13 cellular contexts compared by ENCODE assay signal in the genomic region with DNA sequence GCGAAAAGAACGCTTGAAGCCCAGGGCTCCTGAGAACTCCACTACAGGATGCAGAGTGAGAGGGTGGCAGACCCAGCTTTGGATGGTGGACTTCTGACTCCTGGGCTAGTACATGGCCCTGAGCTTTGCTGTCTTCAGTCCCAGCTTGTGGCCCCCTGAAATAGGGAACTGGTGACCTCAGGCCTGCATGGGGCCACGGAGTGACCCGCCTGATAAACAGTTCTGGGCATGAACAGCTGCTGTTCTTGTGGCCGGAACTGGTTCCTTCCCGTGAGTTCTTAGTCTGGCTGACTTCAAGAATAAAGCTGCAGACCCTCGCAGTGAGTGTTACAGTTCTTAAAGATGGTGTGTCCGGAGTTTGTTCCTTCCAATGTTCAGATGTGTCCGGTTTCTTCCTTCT.
DNase-seq lines count a peak whose midpoint lies in the region; ATAC-seq and TF ChIP-seq lines count a peak whose summit lies in the region.
"Had no signal": no experiment of that assay in that cellular context is flagged by ENCODE, and none has a peak within 500 bp of the region (broad histone marks: within the 10 kb centered on the region; RNA-seq: fewer than 3 reads in every experiment).

No MANE protein-coding gene starts in this region.

- H3K4me1 ChIP-seq in BLaER1 treated with 17β-estradiol and CSF1 and Interleukin-3, amounts not matched to agents 10 nM and 100 nM = peaks cover 22 to 82% (median 48%) of the 10 kb centered on the region in 10 experiments
- H3K4me1 ChIP-seq in CD4-positive, alpha-beta memory T cell (ENCODE audit: insufficient read depth, low read length) = no peaks in the 10 kb centered on the region

- H3K9me3 Mint-ChIP-seq in CD4-positive, alpha-beta memory T cell = peaks cover 2 to 20% (median 12%) of the 10 kb centered on the region in 8 donors
- peaks cover 5 to 14% (median 8%) of the 10 kb centered on the region in 9 donors for H3K9me3 Mint-ChIP-seq in naive thymus-derived CD8-positive, alpha-beta T cell

- H3K4me2 ChIP-seq in BLaER1 treated with 17β-estradiol and CSF1 and Interleukin-3, amounts not matched to agents 10 nM and 100 nM = peak overlapping the region; percentile 20 to 65 (median 50); a peak in 21 of 22 replicates
- H3K4me2 ChIP-seq: SK-N-SH had no signal

- H3K27me3 ChIP-seq in BLaER1 treated with 17β-estradiol and CSF1 and Interleukin-3, amounts not matched to agents 10 nM and 100 nM = no peaks in the 10 kb centered on the region
- no peaks in the 10 kb centered on the region for H3K27me3 ChIP-seq in CD4-positive, alpha-beta memory T cell (ENCODE audit: insufficient read depth, low read length)

- DNase-seq in CD4-positive, alpha-beta memory T cell = no peak
- DNase-seq in coronary artery (ENCODE audit: low spot score) = peak; percentile 67
- no peak for DNase-seq in naive thymus-derived CD8-positive, alpha-beta T cell
- no peak for DNase-seq in stimulated activated naive CD4-positive, alpha-beta T cell treated with Interleukin-2 at 50 U/mL for 16 hours (lab: John Stamatoyannopoulos, UW)
- DNase-seq in HuH-7.5 (ENCODE audit: low spot score) = no peak
- DNase-seq: GF-D8; NCI-H1092; NCI-H2171 treated with DMSO at 0.1 percent for 48 hours; psoas muscle; SK-N-SH; stimulated activated CD4-positive, alpha-beta T cell treated with anti-CD3 and anti-CD28 coated beads, Interleukin-1b, Interleukin-23, amount 100 ng/mL, for 48 hours had no signal

- POLR2A ChIA-PET in CD4-positive, alpha-beta memory T cell (lab: Charles Lee; ENCODE audit: partially characterized antibody) = no interaction called here
- POLR2A ChIA-PET in naive thymus-derived CD8-positive, alpha-beta T cell (lab: Charles Lee) = no interaction called here

- TF ChIP-seq CTCF in coronary artery (IDR thresholded peaks at IDR 0.05) = no peak

- H4K20me1 ChIP-seq in BLaER1 treated with 17β-estradiol and CSF1 and Interleukin-3, amounts not matched to agents 10 nM and 100 nM = no peaks in the 10 kb centered on the region

- H3K36me3 ChIP-seq in BLaER1 treated with 17β-estradiol and CSF1 and Interleukin-3, amounts not matched to agents 10 nM and 100 nM = no peaks in the 10 kb centered on the region
- no peaks in the 10 kb centered on the region for H3K36me3 ChIP-seq in CD4-positive, alpha-beta memory T cell (ENCODE audit: insufficient read depth, low read length)

- intact Hi-C loops in CD4-positive, alpha-beta memory T cell (cut with micrococcal nuclease) = no loop called here

- peak overlapping the region in 10 of 11 experiments; percentile 14 to 60 (median 44); a peak in 16 of 22 replicates for H3K27ac ChIP-seq in BLaER1 treated with 17β-estradiol and CSF1 and Interleukin-3, amounts not matched to agents 10 nM and 100 nM
- no peak overlapping the region for H3K27ac ChIP-seq in CD4-positive, alpha-beta memory T cell (ENCODE audit: low read depth, low read length)
- H3K27ac ChIP-seq in coronary artery = peak overlapping the region in 1 of 2 donors; percentile 67
- H3K27ac ChIP-seq: psoas muscle had no signal

- H3K4me3 ChIP-seq in BLaER1 treated with 17β-estradiol and CSF1 and Interleukin-3, amounts not matched to agents 10 nM and 100 nM = peak overlapping the region in 1 of 10 experiments; percentile 17; a peak in 1 of 20 replicates
- H3K4me3 ChIP-seq in CD4-positive, alpha-beta memory T cell (ENCODE audit: low read length in 2 of 2) = no peak overlapping the region
- peak overlapping the region; percentile 15 for H3K4me3 ChIP-seq in coronary artery
- H3K4me3 ChIP-seq: psoas muscle had no signal

- H3K27ac Mint-ChIP-seq in CD4-positive, alpha-beta memory T cell = no peak overlapping the region
- H3K27ac Mint-ChIP-seq in naive thymus-derived CD8-positive, alpha-beta T cell = peak overlapping the region in 1 of 10 donors; percentile 22

- peaks cover 0 to 10% (median 4%) of the 10 kb centered on the region in 4 donors for H3K4me1 Mint-ChIP-seq in CD4-positive, alpha-beta memory T cell
- peaks cover 0 to 23% (median 6%) of the 10 kb centered on the region in 4 donors for H3K4me1 Mint-ChIP-seq in naive thymus-derived CD8-positive, alpha-beta T cell

- ATAC-seq in naive thymus-derived CD8-positive, alpha-beta T cell = peak in 1 of 2 donors; percentile 29
- no peak for ATAC-seq in HG02970 (IDR thresholded peaks at IDR 0.05; ENCODE audit: low FRiP score, unreplicated experiment)
- ATAC-seq: psoas muscle had no signal

- H3K9ac ChIP-seq in BLaER1 treated with 17β-estradiol and CSF1 and Interleukin-3, amounts not matched to agents 10 nM and 100 nM = no peak overlapping the region
- H3K9ac ChIP-seq: SK-N-SH had no signal

- peaks cover 20 to 30% (median 27%) of the 10 kb centered on the region in 11 experiments for H3K9me3 ChIP-seq in BLaER1 treated with 17β-estradiol and CSF1 and Interleukin-3, amounts not matched to agents 10 nM and 100 nM (replicated peaks in 1 of 11)
- no peaks in the 10 kb centered on the region for H3K9me3 ChIP-seq in CD4-positive, alpha-beta memory T cell (ENCODE audit: control insufficient read depth in 1 of 2, low read length in 2 of 2)
- H3K9me3 ChIP-seq: SK-N-SH had no signal

- H3K27me3 Mint-ChIP-seq in CD4-positive, alpha-beta memory T cell = peaks cover 19 to 20% of the 10 kb centered on the region in 2 donors
- peaks cover 12 to 41% (median 15%) of the 10 kb centered on the region in 5 donors for H3K27me3 Mint-ChIP-seq in naive thymus-derived CD8-positive, alpha-beta T cell

- H3K36me3 Mint-ChIP-seq in CD4-positive, alpha-beta memory T cell = peaks cover 3% of the 10 kb centered on the region in 2 donors
- peaks cover 0 to 17% (median 10%) of the 10 kb centered on the region in 3 donors for H3K36me3 Mint-ChIP-seq in naive thymus-derived CD8-positive, alpha-beta T cell

- CTCF ChIA-PET in CD4-positive, alpha-beta memory T cell (lab: Charles Lee; ENCODE audit: partially characterized antibody) = no interaction called here

- peak overlapping the region in 6 of 8 donors; percentile 4 to 56 (median 22) for H3K4me3 Mint-ChIP-seq in CD4-positive, alpha-beta memory T cell
- H3K4me3 Mint-ChIP-seq in naive thymus-derived CD8-positive, alpha-beta T cell = peak overlapping the region; percentile 32 to 75 (median 63)
